In the genomic region with DNA sequence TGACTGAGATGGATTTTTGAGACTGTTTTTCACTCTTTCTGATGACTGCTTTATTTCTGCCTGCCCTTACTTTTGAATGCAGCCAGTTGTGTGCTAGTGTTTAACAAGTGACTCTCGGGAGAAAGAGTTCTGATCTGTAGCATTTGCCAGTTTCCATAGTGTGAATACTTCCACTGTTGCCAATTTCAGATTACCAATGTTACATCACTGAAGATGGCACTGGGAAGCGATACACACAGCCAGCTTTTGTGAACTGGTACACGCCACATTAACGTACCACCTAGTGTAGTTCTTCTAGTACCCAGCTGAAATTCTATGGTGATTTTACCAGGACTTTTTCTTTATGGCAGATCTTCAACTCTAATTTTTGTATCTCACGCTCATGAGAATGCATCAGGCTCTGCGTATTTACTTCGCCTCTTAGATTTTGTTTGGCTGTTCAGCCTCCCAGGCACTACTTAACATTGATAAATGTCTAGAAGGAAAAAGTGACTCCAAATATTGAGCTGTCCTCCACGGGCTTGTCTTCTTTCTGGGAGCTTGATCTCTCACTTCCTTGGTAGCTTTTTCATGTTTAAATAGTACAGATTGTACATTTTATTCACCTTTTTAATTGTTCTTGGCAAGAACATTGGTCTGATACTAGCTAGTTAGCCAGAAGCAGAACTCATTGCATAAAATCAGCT, we compare ENCODE assay signal across 31 cellular contexts.
"Had no signal": no experiment of that assay in that cellular context is flagged by ENCODE, and none has a peak within 500 bp of the region (broad histone marks: within the 10 kb centered on the region; RNA-seq: fewer than 3 reads in every experiment).

No MANE protein-coding gene starts in this region.

- H3K79me2 ChIP-seq: hepatocyte had no signal

- H3K4me3 Mint-ChIP-seq: central memory CD8-positive, alpha-beta T cell; dendritic cell treated with granulocyte-macrophage colony-stimulating factor and Interleukin-4, amounts not matched to agents 40 ng/mL and 50 ng/mL, for 4 days; endodermal cell; naive B cell; natural killer cell treated with Interleukin-12 subunit alpha and Interleukin-12 subunit beta and Interleukin-15 and Interleukin-18, amount 100 ng/mL, for 72 hours; stimulated activated effector memory CD8-positive, alpha-beta T cell treated with anti-CD3 and anti-CD28 coated beads, Interleukin-12 subunit alpha, Interleukin-12 subunit beta, amount 100 ng/mL, for 72 hours; type B pancreatic cell had no signal

- H3K36me3 ChIP-seq: colonic mucosa, gastrocnemius medialis, lower lobe of right lung, ovary had no signal

- H3K4me1 Mint-ChIP-seq: central memory CD8-positive, alpha-beta T cell; stimulated activated effector memory CD8-positive, alpha-beta T cell treated with anti-CD3 and anti-CD28 coated beads, Interleukin-12 subunit alpha, Interleukin-12 subunit beta, amount 100 ng/mL, for 72 hours had no signal

- H3K27ac Mint-ChIP-seq: dendritic cell treated with granulocyte-macrophage colony-stimulating factor and Interleukin-4, amounts not matched to agents 40 ng/mL and 50 ng/mL, for 4 days; endodermal cell; natural killer cell treated with Interleukin-12 subunit alpha and Interleukin-12 subunit beta and Interleukin-15 and Interleukin-18, amount 100 ng/mL, for 72 hours; stimulated activated effector memory CD8-positive, alpha-beta T cell treated with anti-CD3 and anti-CD28 coated beads, Interleukin-12 subunit alpha, Interleukin-12 subunit beta, amount 100 ng/mL, for 72 hours; type B pancreatic cell had no signal

- H3K4me1 ChIP-seq: colonic mucosa, lower lobe of right lung, testis, tibial artery had no signal

- ATAC-seq: esophagus mucosa; gastrocnemius medialis; left colon; left ventricle myocardium superior; lower lobe of right lung; mucosa of descending colon; natural killer cell treated with Interleukin-12 subunit alpha and Interleukin-12 subunit beta and Interleukin-15 and Interleukin-18, amount 100 ng/mL, for 72 hours; sciatic nerve; stimulated activated effector memory CD8-positive, alpha-beta T cell treated with anti-CD3 and anti-CD28 coated beads, Interleukin-12 subunit alpha, Interleukin-12 subunit beta, amount 100 ng/mL, for 72 hours had no signal

- H3K27ac ChIP-seq: colonic mucosa, epithelial cell of prostate, gastrocnemius medialis, hepatocyte, lower lobe of right lung, ovary, testis, tibial artery had no signal

- H3K27me3 ChIP-seq: colonic mucosa, gastrocnemius medialis, hepatocyte, ovary, testis, tibial artery had no signal

- DNase-seq: colonic mucosa; effector CD8-positive, alpha-beta T cell; endodermal cell; foreskin fibroblast; gastrocnemius medialis; head of caudate nucleus; left colon; left ventricle myocardium superior; lower lobe of right lung; mucosa of descending colon; naive B cell; occipital lobe; ovary; posterior cingulate gyrus; retina; stimulated activated CD4-positive, alpha-beta T cell treated with anti-CD3 and anti-CD28 coated beads, Interleukin-2, amount 100 ng/mL, for 24 hours; stimulated activated CD4-positive, alpha-beta T cell treated with anti-CD3 and anti-CD28 coated beads, Interleukin-4, amount 100 ng/mL, for 24 hours; stimulated activated naive CD4-positive, alpha-beta T cell treated with Interleukin-2 at 50 U/mL for 16 hours; substantia nigra; testis; tibial artery had no signal

- H2AFZ ChIP-seq: hepatocyte had no signal

- H3K4me3 ChIP-seq: colonic mucosa, gastrocnemius medialis, hepatocyte, lower lobe of right lung, mucosa of descending colon, ovary, smooth muscle cell, testis, tibial artery had no signal

- H3K9me3 ChIP-seq: colonic mucosa, gastrocnemius medialis, ovary, testis had no signal

- H3K4me2 ChIP-seq: hepatocyte, smooth muscle cell had no signal

- H3K27me3 Mint-ChIP-seq: central memory CD8-positive, alpha-beta T cell; dendritic cell treated with granulocyte-macrophage colony-stimulating factor and Interleukin-4, amounts not matched to agents 40 ng/mL and 50 ng/mL, for 4 days; naive B cell; natural killer cell treated with Interleukin-12 subunit alpha and Interleukin-12 subunit beta and Interleukin-15 and Interleukin-18, amount 100 ng/mL, for 72 hours; type B pancreatic cell had no signal
